ENCODE assay signal across 9 cellular contexts in the genomic region with DNA sequence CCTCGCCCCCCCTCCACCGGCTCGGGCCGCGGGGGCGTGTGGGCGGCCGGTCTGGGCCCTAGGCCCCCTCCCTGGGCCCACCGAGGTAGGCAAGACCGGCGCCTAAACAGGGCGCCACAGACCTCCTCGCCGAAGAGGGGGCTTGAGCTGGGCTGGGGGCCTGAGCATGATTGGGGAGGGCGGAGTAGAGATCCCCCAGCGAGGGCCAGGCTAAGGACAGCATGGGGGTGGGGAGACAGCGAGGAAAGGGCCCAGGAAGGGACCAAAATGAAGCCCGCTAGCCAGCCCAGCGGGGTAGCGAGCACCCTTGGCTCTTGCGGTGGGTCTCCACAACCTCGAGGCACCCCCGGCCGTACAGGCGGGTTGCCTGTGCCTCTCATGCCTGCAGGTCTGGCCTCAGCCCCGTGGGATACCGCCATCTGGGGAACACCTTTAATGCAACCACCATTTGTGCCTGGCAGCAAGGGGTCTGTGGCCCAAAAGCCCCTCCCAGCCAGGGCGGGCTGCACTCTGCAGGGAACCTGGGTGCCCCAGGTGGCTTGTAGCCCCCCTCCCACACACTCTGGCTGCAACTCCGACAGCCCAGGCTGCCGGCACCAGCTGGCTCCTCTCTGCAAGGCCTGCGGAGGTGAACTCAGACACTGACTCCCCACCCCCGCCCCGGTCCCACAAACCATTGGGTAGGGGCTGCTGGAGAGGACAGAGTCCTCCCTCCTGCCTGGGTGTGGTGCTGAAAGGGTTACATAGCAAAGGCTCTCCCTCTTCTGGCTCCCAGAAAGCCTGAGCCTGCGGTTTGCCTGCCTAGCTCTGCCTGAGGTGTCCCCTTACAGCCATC.
DNase-seq lines count a peak whose midpoint lies in the region; ATAC-seq and TF ChIP-seq lines count a peak whose summit lies in the region.
"Had no signal": no experiment of that assay in that cellular context is flagged by ENCODE, and none has a peak within 500 bp of the region (broad histone marks: within the 10 kb centered on the region; RNA-seq: fewer than 3 reads in every experiment).

No MANE protein-coding gene starts in this region.

- H3K36me3 Mint-ChIP-seq in T-helper 2 cell treated with Interferon-gamma antibody and Interleukin-4, amounts not matched to agents 5 μg/mL and 100 μg/mL, for 36 hours (ENCODE audit: low read depth), result no peaks in the 10 kb centered on the region

- H3K4me1 ChIP-seq in left ventricle myocardium inferior, result peaks cover 27% of the 10 kb centered on the region
- no peaks in the 10 kb centered on the region for H3K4me1 ChIP-seq in prostate gland (replicated peaks)

- TF ChIP-seq CTCF in left ventricle myocardium inferior (IDR thresholded peaks at IDR 0.05; ENCODE audit: borderline replicate concordance), result no peak
- no peak for TF ChIP-seq CTCF in prostate gland (IDR thresholded peaks at IDR 0.05)

- H3K9me3 ChIP-seq in left ventricle myocardium inferior (replicated peaks) (no peaks in the 10 kb centered on the region), prostate gland (no peaks in the 10 kb centered on the region)

- H3K9me3 Mint-ChIP-seq in T-helper 2 cell treated with Interferon-gamma antibody and Interleukin-4, amounts not matched to agents 5 μg/mL and 100 μg/mL, for 36 hours, result no peaks in the 10 kb centered on the region

- peak overlapping the region; percentile 70 for H3K4me3 ChIP-seq in left ventricle myocardium inferior
- peak overlapping the region; percentile 36 to 47 for H3K4me3 ChIP-seq in prostate gland

- 4% methylated on average over 23 of the region's 34 CpGs for WGBS in prostate gland

- peaks cover 32% of the 10 kb centered on the region for H3K27me3 Mint-ChIP-seq in T-helper 2 cell treated with Interferon-gamma antibody and Interleukin-4, amounts not matched to agents 5 μg/mL and 100 μg/mL, for 36 hours (ENCODE audit: low read depth)

- DNase-seq in DMS79 (lab: John Stamatoyannopoulos, UW), result peak; percentile 1
- peak; percentile 69 for DNase-seq in NCI-H526 treated with DMSO at 0.1 percent for 48 hours (lab: John Stamatoyannopoulos, UW)
- no peak for DNase-seq in left ventricle myocardium inferior
- DNase-seq in prostate gland (ENCODE audit: low spot score), result no peak
- DNase-seq in T-helper 2 cell treated with Interferon-gamma antibody and Interleukin-4, amounts not matched to agents 5 μg/mL and 100 μg/mL, for 36 hours (ENCODE audit: low spot score), result no peak
- no peak for DNase-seq in germinal center (ENCODE audit: low spot score)
- DNase-seq in cerebellar cortex (ENCODE audit: low spot score), result no peak
- DNase-seq: NCI-H82 had no signal

- intact Hi-C loops in left ventricle myocardium inferior (cut with micrococcal nuclease) (no loop called here), prostate gland (cut with DNase I) (no loop called here)

- H3K36me3 ChIP-seq in left ventricle myocardium inferior (no peaks in the 10 kb centered on the region), prostate gland (no peaks in the 10 kb centered on the region)

- H3K27ac ChIP-seq in left ventricle myocardium inferior (replicated peaks) (no peak overlapping the region), prostate gland (peak overlapping the region in 1 of 2 donors; percentile 10)

- TF ChIP-seq POLR2A in prostate gland (IDR thresholded peaks at IDR 0.05), result no peak

- no peak for ATAC-seq in HG03460 (IDR thresholded peaks at IDR 0.05; ENCODE audit: unreplicated experiment)

- no peaks in the 10 kb centered on the region for H3K4me1 Mint-ChIP-seq in T-helper 2 cell treated with Interferon-gamma antibody and Interleukin-4, amounts not matched to agents 5 μg/mL and 100 μg/mL, for 36 hours (ENCODE audit: low read depth)

- H3K27ac Mint-ChIP-seq in T-helper 2 cell treated with Interferon-gamma antibody and Interleukin-4, amounts not matched to agents 5 μg/mL and 100 μg/mL, for 36 hours, result no peak overlapping the region

- H3K27me3 ChIP-seq in left ventricle myocardium inferior (ENCODE audit: low read depth) (peaks cover 48% of the 10 kb centered on the region), prostate gland (replicated peaks; ENCODE audit: insufficient read depth) (peaks cover 4% of the 10 kb centered on the region)

- no peak overlapping the region for H3K4me3 Mint-ChIP-seq in T-helper 2 cell treated with Interferon-gamma antibody and Interleukin-4, amounts not matched to agents 5 μg/mL and 100 μg/mL, for 36 hours

Comparison
In these comparisons a context has a peak if more than half of its experiments do, and no peak if none do; other contexts are left out.
1. DNase-seq: peak in DMS79 (single experiment) and NCI-H526 treated with DMSO at 0.1 percent for 48 hours (single experiment); none in left ventricle myocardium inferior (single experiment), prostate gland (single experiment), T-helper 2 cell treated with Interferon-gamma antibody and Interleukin-4, amounts not matched to agents 5 μg/mL and 100 μg/mL, for 36 hours (single experiment), germinal center (single experiment) and cerebellar cortex (single experiment).